ENCODE assay signal across 29 cellular contexts in the genomic region with DNA sequence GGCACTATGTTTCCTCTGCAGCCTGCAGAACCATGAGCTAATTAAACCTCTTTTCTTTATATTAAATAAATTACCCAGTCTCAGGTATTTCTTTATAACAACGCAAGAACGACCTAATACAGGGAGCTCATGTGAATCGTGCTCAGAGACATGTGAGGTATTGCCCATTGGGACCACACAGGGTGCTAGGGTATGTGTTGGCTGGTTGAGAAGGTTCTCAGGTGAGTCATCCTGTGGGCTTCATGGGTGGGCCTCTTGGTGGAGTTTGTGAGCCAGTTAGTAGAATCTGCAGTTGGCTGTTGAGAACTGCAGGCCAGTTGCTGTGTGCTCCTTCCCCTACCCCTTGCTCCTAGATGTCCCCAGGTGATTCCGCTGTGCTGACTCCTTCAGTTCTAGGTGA.
"Had no signal": no experiment of that assay in that cellular context is flagged by ENCODE, and none has a peak within 500 bp of the region (broad histone marks: within the 10 kb centered on the region; RNA-seq: fewer than 3 reads in every experiment).

No MANE protein-coding gene starts in this region.

- H3K36me3 Mint-ChIP-seq: immature natural killer cell; memory B cell; mesothelial cell of epicardium; naive B cell; natural killer cell treated with Interleukin-12 subunit alpha and Interleukin-12 subunit beta and Interleukin-15 and Interleukin-18, amount 100 ng/mL, for 72 hours; stimulated activated effector memory CD8-positive, alpha-beta T cell treated with anti-CD3 and anti-CD28 coated beads, Interleukin-12 subunit alpha, Interleukin-12 subunit beta, amount 100 ng/mL, for 72 hours had no signal

- H3K27me3 Mint-ChIP-seq: dendritic cell treated with granulocyte-macrophage colony-stimulating factor and Interleukin-4, amounts not matched to agents 40 ng/mL and 50 ng/mL, for 4 days; memory B cell; naive B cell; natural killer cell treated with Interleukin-12 subunit alpha and Interleukin-12 subunit beta and Interleukin-15 and Interleukin-18, amount 100 ng/mL, for 72 hours had no signal

- H3K27me3 ChIP-seq: colonic mucosa, esophagus squamous epithelium, heart right ventricle, sigmoid colon, stomach, thyroid gland, vagina had no signal

- H3K4me3 ChIP-seq: colonic mucosa, esophagus squamous epithelium, heart right ventricle, lung, mucosa of descending colon, prostate gland, sigmoid colon, stomach, thyroid gland, vagina had no signal

- H3K36me3 ChIP-seq: colonic mucosa, esophagus squamous epithelium, heart right ventricle, prostate gland, sigmoid colon, stomach, thyroid gland, vagina had no signal

- H3K4me1 Mint-ChIP-seq: immature natural killer cell; memory B cell; mesothelial cell of epicardium; naive B cell; neural crest cell; stimulated activated effector memory CD8-positive, alpha-beta T cell treated with anti-CD3 and anti-CD28 coated beads, Interleukin-12 subunit alpha, Interleukin-12 subunit beta, amount 100 ng/mL, for 72 hours had no signal

- H3K27ac Mint-ChIP-seq: dendritic cell treated with granulocyte-macrophage colony-stimulating factor and Interleukin-4, amounts not matched to agents 40 ng/mL and 50 ng/mL, for 4 days; immature natural killer cell; memory B cell; mesothelial cell of epicardium; natural killer cell treated with Interleukin-12 subunit alpha and Interleukin-12 subunit beta and Interleukin-15 and Interleukin-18, amount 100 ng/mL, for 72 hours; stimulated activated effector memory CD8-positive, alpha-beta T cell treated with anti-CD3 and anti-CD28 coated beads, Interleukin-12 subunit alpha, Interleukin-12 subunit beta, amount 100 ng/mL, for 72 hours had no signal

- H3K9me3 ChIP-seq: colonic mucosa, esophagus squamous epithelium, mucosa of descending colon, prostate gland, sigmoid colon, stomach, thyroid gland, vagina had no signal

- ATAC-seq: heart right ventricle; left lobe of liver; mucosa of descending colon; natural killer cell treated with Interleukin-12 subunit alpha and Interleukin-12 subunit beta and Interleukin-15 and Interleukin-18, amount 100 ng/mL, for 72 hours; right cardiac atrium; stimulated activated effector memory CD8-positive, alpha-beta T cell treated with anti-CD3 and anti-CD28 coated beads, Interleukin-12 subunit alpha, Interleukin-12 subunit beta, amount 100 ng/mL, for 72 hours had no signal

- DNase-seq: colonic mucosa; effector memory CD4-positive, alpha-beta T cell; erythroblast; esophagus squamous epithelium; foreskin melanocyte; glutamatergic neuron; heart right ventricle; hippocampal formation; immature natural killer cell; mucosa of descending colon; naive B cell; right cardiac atrium; sigmoid colon; stimulated activated CD4-positive, alpha-beta T cell treated with anti-CD3 and anti-CD28 coated beads, Interleukin-2, amount 100 ng/mL, for 24 hours; stimulated activated CD4-positive, alpha-beta T cell treated with anti-CD3 and anti-CD28 coated beads, Interleukin-4, amount 100 ng/mL, for 24 hours; stimulated activated naive CD4-positive, alpha-beta T cell treated with Interleukin-2 at 50 U/mL for 16 hours; stomach; thyroid gland; trophoblast cell had no signal

- H3K27ac ChIP-seq: colonic mucosa, esophagus squamous epithelium, heart right ventricle, prostate gland, sigmoid colon, stomach, thyroid gland, vagina had no signal

- H3K4me1 ChIP-seq: colonic mucosa, esophagus squamous epithelium, heart right ventricle, prostate gland, sigmoid colon, stomach, thyroid gland, vagina had no signal

- H3K4me3 Mint-ChIP-seq: dendritic cell treated with granulocyte-macrophage colony-stimulating factor and Interleukin-4, amounts not matched to agents 40 ng/mL and 50 ng/mL, for 4 days; immature natural killer cell; memory B cell; mesothelial cell of epicardium; naive B cell; natural killer cell treated with Interleukin-12 subunit alpha and Interleukin-12 subunit beta and Interleukin-15 and Interleukin-18, amount 100 ng/mL, for 72 hours; neural crest cell; stimulated activated effector memory CD8-positive, alpha-beta T cell treated with anti-CD3 and anti-CD28 coated beads, Interleukin-12 subunit alpha, Interleukin-12 subunit beta, amount 100 ng/mL, for 72 hours had no signal
